19 cellular contexts compared by ENCODE assay signal in genomic region chr17:4040784-4041183, GRCh38.
"Had no signal": no experiment of that assay in that cellular context is flagged by ENCODE, and none has a peak within 500 bp of the region (broad histone marks: within the 10 kb centered on the region; RNA-seq: fewer than 3 reads in every experiment).

No MANE protein-coding gene starts in this region.

- ATAC-seq: left colon, right cardiac atrium, WTC11 had no signal

- H3K27ac ChIP-seq: skin epidermis, suprapubic skin had no signal

- FAIRE-seq: frontal cortex had no signal

- H3K4me3 Mint-ChIP-seq: activated CD4-positive, alpha-beta memory T cell treated with anti-CD3 and anti-CD28 coated beads for 36 hours; activated naive CD8-positive, alpha-beta T cell treated with anti-CD3 and anti-CD28 coated beads for 36 hours; activated T-helper 1 cell treated with anti-CD3 and anti-CD28 coated beads, Interleukin-12 subunit alpha, Interleukin-12 subunit beta, Interleukin-2, Interleukin-4 antibody, amounts not matched to agents 30 ng/mL and 10 ng/mL and 1 ng/mL, durations not matched to agents 14 hours and 24 hours and 36 hours; mesothelial cell of epicardium; nephron; stimulated activated naive CD8-positive, alpha-beta T cell treated with anti-CD3 and anti-CD28 coated beads, Interleukin-15, Interleukin-2, amounts not matched to agents 100 ng/mL and 50 ng/mL, for 24 hours; WTC11 had no signal

- H3K4me3 ChIP-seq: lung, skin epidermis, suprapubic skin had no signal

- H3K27me3 Mint-ChIP-seq: activated CD4-positive, alpha-beta memory T cell treated with anti-CD3 and anti-CD28 coated beads for 36 hours; activated naive CD8-positive, alpha-beta T cell treated with anti-CD3 and anti-CD28 coated beads for 36 hours; progenitor cell of endocrine pancreas; stimulated activated naive CD8-positive, alpha-beta T cell treated with anti-CD3 and anti-CD28 coated beads, Interleukin-15, Interleukin-2, amounts not matched to agents 100 ng/mL and 50 ng/mL, for 24 hours had no signal

- H3K9me3 Mint-ChIP-seq: activated T-helper 1 cell treated with anti-CD3 and anti-CD28 coated beads, Interleukin-12 subunit alpha, Interleukin-12 subunit beta, Interleukin-2, Interleukin-4 antibody, amounts not matched to agents 30 ng/mL and 10 ng/mL and 1 ng/mL, durations not matched to agents 14 hours and 24 hours and 36 hours; mesothelial cell of epicardium; nephron; stimulated activated naive CD8-positive, alpha-beta T cell treated with anti-CD3 and anti-CD28 coated beads, Interleukin-15, Interleukin-2, amounts not matched to agents 100 ng/mL and 50 ng/mL, for 24 hours; WTC11 had no signal

- DNase-seq: activated CD4-positive, alpha-beta memory T cell treated with anti-CD3 and anti-CD28 coated beads for 36 hours; activated CD4-positive, alpha-beta T cell treated with anti-CD3 and anti-CD28 coated beads for 4 hours; activated naive CD8-positive, alpha-beta T cell treated with anti-CD3 and anti-CD28 coated beads for 36 hours; activated T-cell treated with anti-CD3 and anti-CD28 coated beads for 4 hours; amniotic stem cell; islet precursor cell; left colon; right cardiac atrium; trophoblast cell had no signal

- H3K27me3 ChIP-seq: suprapubic skin had no signal

- H3K27ac Mint-ChIP-seq: activated CD4-positive, alpha-beta memory T cell treated with anti-CD3 and anti-CD28 coated beads for 36 hours; activated naive CD8-positive, alpha-beta T cell treated with anti-CD3 and anti-CD28 coated beads for 36 hours; activated T-helper 1 cell treated with anti-CD3 and anti-CD28 coated beads, Interleukin-12 subunit alpha, Interleukin-12 subunit beta, Interleukin-2, Interleukin-4 antibody, amounts not matched to agents 30 ng/mL and 10 ng/mL and 1 ng/mL, durations not matched to agents 14 hours and 24 hours and 36 hours; mesothelial cell of epicardium; nephron; progenitor cell of endocrine pancreas; stimulated activated naive CD8-positive, alpha-beta T cell treated with anti-CD3 and anti-CD28 coated beads, Interleukin-15, Interleukin-2, amounts not matched to agents 100 ng/mL and 50 ng/mL, for 24 hours; WTC11 had no signal

- H3K4me1 Mint-ChIP-seq: mesothelial cell of epicardium, nephron, WTC11 had no signal

- H3K9me3 ChIP-seq: suprapubic skin had no signal

- H3K4me1 ChIP-seq: suprapubic skin had no signal
